Comparison of ENCODE assay signal across 10 cellular contexts in genomic region chr5:75050415-75050814, GRCh38. TPM values are rescaled to one million over a fixed set of nuclear protein-coding genes. Genes with fewer than 3 reads are reported as not detected.
DNase-seq lines count a peak whose midpoint lies in the region; ATAC-seq lines count a peak whose summit lies in the region.
"Had no signal": no experiment of that assay in that cellular context is flagged by ENCODE, and none has a peak within 500 bp of the region (broad histone marks: within the 10 kb centered on the region; RNA-seq: fewer than 3 reads in every experiment).

No MANE protein-coding gene starts in this region.

- no peaks in the 10 kb centered on the region for H3K9me3 ChIP-seq in CD4-positive, CD25-positive, alpha-beta regulatory T cell (ENCODE audit: control insufficient read depth in 2 of 2, low read length in 2 of 2)
- H3K9me3 ChIP-seq: HAP-1, neutrophil had no signal

- H3K4me3 Mint-ChIP-seq in CD4-positive, CD25-positive, alpha-beta regulatory T cell = peak overlapping the region; percentile 87 to 97 (median 95)
- peak overlapping the region; percentile 13 for H3K4me3 Mint-ChIP-seq in activated naive CD4-positive, alpha-beta T cell treated with anti-CD3 and anti-CD28 coated beads, Interleukin-2, amount 10 ng/mL, durations not matched to agents 7 days and 5 days

- peaks cover 0 to 3% (median 0%) of the 10 kb centered on the region in 7 donors for H3K9me3 Mint-ChIP-seq in CD4-positive, CD25-positive, alpha-beta regulatory T cell
- H3K9me3 Mint-ChIP-seq in activated naive CD4-positive, alpha-beta T cell treated with anti-CD3 and anti-CD28 coated beads, Interleukin-2, amount 10 ng/mL, durations not matched to agents 7 days and 5 days = no peaks in the 10 kb centered on the region

- peak overlapping the region; percentile 99 for H3K4me3 ChIP-seq in CD4-positive, CD25-positive, alpha-beta regulatory T cell (ENCODE audit: low read depth, low read length)
- H3K4me3 ChIP-seq: HAP-1 had no signal

- peak in 2 of 3 donors; percentile 40 to 53 for DNase-seq in CD4-positive, CD25-positive, alpha-beta regulatory T cell
- DNase-seq in HCEC 1CT (peak; percentile 39), iPS-NIHi7 (ENCODE audit: extremely low spot score) (peak; percentile 56), NCI-H1105 (lab: John Stamatoyannopoulos, UW) (no peak), left colon (no peak), germinal center (ENCODE audit: low spot score) (no peak)
- DNase-seq in activated naive CD4-positive, alpha-beta T cell treated with anti-CD3 and anti-CD28 coated beads, Interleukin-2, amount 10 ng/mL, durations not matched to agents 7 days and 5 days = peak; percentile 32
- DNase-seq in activated effector memory CD4-positive, alpha-beta T cell treated with anti-CD3 and anti-CD28 coated beads, Interleukin-2, amount 50 U/mL, for 16 hours = no peak

- peaks cover 6% of the 10 kb centered on the region for H3K27me3 Mint-ChIP-seq in CD4-positive, CD25-positive, alpha-beta regulatory T cell
- peaks cover 10% of the 10 kb centered on the region for H3K27me3 Mint-ChIP-seq in activated naive CD4-positive, alpha-beta T cell treated with anti-CD3 and anti-CD28 coated beads, Interleukin-2, amount 10 ng/mL, durations not matched to agents 7 days and 5 days

- intact Hi-C loops in left colon (cut with DNase I, micrococcal nuclease) = loop anchor here in 1 of 2 donors (10.0 kb wide), 1 partner anchor 286 kb away; the partner anchor contains the start of genes GFM2 and NSA2

- H3K4me1 ChIP-seq in CD4-positive, CD25-positive, alpha-beta regulatory T cell (ENCODE audit: control insufficient read depth, insufficient read depth, low read length, poor library complexity, severe bottlenecking) = peaks cover 76% of the 10 kb centered on the region

- CTCF ChIA-PET in activated naive CD4-positive, alpha-beta T cell treated with anti-CD3 and anti-CD28 coated beads, Interleukin-2, amount 10 ng/mL, durations not matched to agents 7 days and 5 days (lab: Charles Lee) = interaction anchor here (0.6 to 5.0 kb wide), 19 partner anchors 9 to 629 kb away, joined by 3 to 30 read pairs (median 3); partner anchors contain the start of gene ANKRD31

- no peaks in the 10 kb centered on the region for H3K27me3 ChIP-seq in CD4-positive, CD25-positive, alpha-beta regulatory T cell (ENCODE audit: control insufficient read depth, insufficient read depth, low read length)

- peak overlapping the region; percentile 93 to 95 (median 95) for H3K27ac Mint-ChIP-seq in CD4-positive, CD25-positive, alpha-beta regulatory T cell
- peak overlapping the region; percentile 42 for H3K27ac Mint-ChIP-seq in activated naive CD4-positive, alpha-beta T cell treated with anti-CD3 and anti-CD28 coated beads, Interleukin-2, amount 10 ng/mL, durations not matched to agents 7 days and 5 days

- peaks cover 31% of the 10 kb centered on the region for H3K36me3 ChIP-seq in CD4-positive, CD25-positive, alpha-beta regulatory T cell (ENCODE audit: control insufficient read depth, insufficient read depth, low read length)
- H3K36me3 ChIP-seq: HAP-1, neutrophil had no signal

- ATAC-seq in CD4-positive, CD25-positive, alpha-beta regulatory T cell (ENCODE audit: low read depth in 2 of 2) = no peak
- ATAC-seq in left colon = no peak

- peaks cover 46% of the 10 kb centered on the region for H3K36me3 Mint-ChIP-seq in CD4-positive, CD25-positive, alpha-beta regulatory T cell
- peaks cover 15% of the 10 kb centered on the region for H3K36me3 Mint-ChIP-seq in activated naive CD4-positive, alpha-beta T cell treated with anti-CD3 and anti-CD28 coated beads, Interleukin-2, amount 10 ng/mL, durations not matched to agents 7 days and 5 days

- H3K27ac ChIP-seq in CD4-positive, CD25-positive, alpha-beta regulatory T cell (ENCODE audit: insufficient read depth, low read length, poor library complexity, severe bottlenecking) = peak overlapping the region; percentile 88
- H3K27ac ChIP-seq: neutrophil had no signal

- H3K4me1 Mint-ChIP-seq in CD4-positive, CD25-positive, alpha-beta regulatory T cell = peaks cover 32 to 81% (median 60%) of the 10 kb centered on the region in 4 donors
- peaks cover 79% of the 10 kb centered on the region for H3K4me1 Mint-ChIP-seq in activated naive CD4-positive, alpha-beta T cell treated with anti-CD3 and anti-CD28 coated beads, Interleukin-2, amount 10 ng/mL, durations not matched to agents 7 days and 5 days

RNA-seq across cellular contexts. Expression of gene GCNT4, which starts 1.9 kb away (rescaled TPM):
- total RNA-seq in CD4-positive, CD25-positive, alpha-beta regulatory T cell = 16.6 TPM
- polyA plus RNA-seq in CD4-positive, CD25-positive, alpha-beta regulatory T cell = 10 to 100 TPM in 2 of 4 donors, 1 to 10 TPM in 2; 7.6 to 15.0 (median 10.3) TPM
- total RNA-seq in left colon = 1 to 10 TPM in 1 of 2 donors, under 1 TPM in 1; 0.79 to 3.1 TPM

Comparison
In these comparisons a context has a peak if more than half of its experiments do, and no peak if none do; other contexts are left out.
1. DNase-seq: peak in CD4-positive, CD25-positive, alpha-beta regulatory T cell (2 of 3), HCEC 1CT (single experiment), activated naive CD4-positive, alpha-beta T cell treated with anti-CD3 and anti-CD28 coated beads, Interleukin-2, amount 10 ng/mL, durations not matched to agents 7 days and 5 days (single experiment) and iPS-NIHi7 (single experiment); none in NCI-H1105 (single experiment), activated effector memory CD4-positive, alpha-beta T cell treated with anti-CD3 and anti-CD28 coated beads, Interleukin-2, amount 50 U/mL, for 16 hours (single experiment), left colon (0 of 2) and germinal center (single experiment).